11 cellular contexts compared by ENCODE assay signal in the genomic region with DNA sequence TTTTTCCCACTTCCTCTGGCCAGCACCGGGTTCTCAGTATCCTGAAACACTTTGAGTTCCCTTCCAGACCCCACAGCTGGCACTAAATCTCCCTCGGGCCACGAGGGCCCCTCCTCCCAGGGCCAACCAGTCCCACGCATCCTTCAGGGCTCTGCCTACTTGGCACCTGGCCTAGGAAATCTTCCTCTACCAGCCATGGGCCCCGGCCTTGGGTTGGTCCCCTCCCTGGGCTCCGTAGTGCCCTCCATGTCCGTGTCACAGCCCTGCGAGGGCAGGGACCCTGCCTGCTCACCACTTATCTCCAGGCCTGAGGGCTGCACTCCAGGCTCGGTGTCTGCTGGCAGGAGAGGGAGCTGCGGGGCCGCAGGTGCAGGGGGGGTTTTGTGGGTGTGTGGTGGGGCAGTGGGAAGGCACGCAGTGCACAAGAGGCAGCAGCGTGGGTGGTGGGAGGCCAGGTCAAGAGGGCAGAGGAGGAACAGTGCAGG. TPM values are rescaled to one million over a fixed set of nuclear protein-coding genes. Genes with fewer than 3 reads are reported as not detected.
DNase-seq lines count a peak whose midpoint lies in the region; ATAC-seq and TF ChIP-seq lines count a peak whose summit lies in the region.
"Had no signal": no experiment of that assay in that cellular context is flagged by ENCODE, and none has a peak within 500 bp of the region (broad histone marks: within the 10 kb centered on the region; RNA-seq: fewer than 3 reads in every experiment).

No MANE protein-coding gene starts in this region.

- no peaks in the 10 kb centered on the region for H3K27me3 Mint-ChIP-seq in stimulated activated memory B cell treated with anti-CD40 and anti-IgM and Interleukin-4, amounts not matched to agents 10 μg/mL and 1 μg/mL and 100 μg/mL, for 72 hours

- peaks cover 63% of the 10 kb centered on the region for H3K4me1 Mint-ChIP-seq in stimulated activated memory B cell treated with anti-CD40 and anti-IgM and Interleukin-4, amounts not matched to agents 10 μg/mL and 1 μg/mL and 100 μg/mL, for 72 hours

- peaks cover 15 to 60% (median 54%) of the 10 kb centered on the region in 9 donors for H3K4me1 ChIP-seq in heart right ventricle

- H3K4me3 ChIP-seq in heart right ventricle = peak overlapping the region in 1 of 10 donors; percentile 7

- H3K36me3 Mint-ChIP-seq in stimulated activated memory B cell treated with anti-CD40 and anti-IgM and Interleukin-4, amounts not matched to agents 10 μg/mL and 1 μg/mL and 100 μg/mL, for 72 hours = peaks cover 56% of the 10 kb centered on the region

- intact Hi-C loops in heart right ventricle (cut with DNase I) = loop anchor here in 2 of 10 donors (10.0 kb wide), 1 partner anchor 332 kb away; a partner anchor contains a TSS

- ATAC-seq in SK-N-SH treated with all-trans-retinoic acid at 6 μM for 48 hours = peak; percentile 40
- peak; percentile 43 to 66 (median 50) for ATAC-seq in heart right ventricle
- no peak for ATAC-seq in stimulated activated memory B cell treated with anti-CD40 and anti-IgM and Interleukin-4, amounts not matched to agents 10 μg/mL and 1 μg/mL and 100 μg/mL, for 72 hours

- H3K27me3 ChIP-seq in heart right ventricle = no peaks in the 10 kb centered on the region

- peaks cover 0 to 49% (median 0%) of the 10 kb centered on the region in 9 donors for H3K36me3 ChIP-seq in heart right ventricle
- H3K36me3 ChIP-seq: WERI-Rb-1 had no signal

- POLR2A ChIA-PET in GM10248 (lab: Yijun Ruan, JAX) = no interaction called here

- H3K4me3 Mint-ChIP-seq in stimulated activated memory B cell treated with anti-CD40 and anti-IgM and Interleukin-4, amounts not matched to agents 10 μg/mL and 1 μg/mL and 100 μg/mL, for 72 hours = peak overlapping the region; percentile 40

- WGBS in heart right ventricle, 2 donors = 2 to 4% methylated on average over 12 to 13 of the region's 13 CpGs

- H3K27ac ChIP-seq in heart right ventricle = peak overlapping the region in 7 of 10 donors; percentile 4 to 67 (median 38)
- H3K27ac ChIP-seq: WERI-Rb-1 had no signal

- CTCF ChIA-PET in GM10248 (lab: Yijun Ruan, JAX) = interaction anchor here (1.4 to 6.4 kb wide), 4 partner anchors 8 to 50 kb away, joined by 4 to 45 read pairs (median 7); no protein-coding TSS in a partner anchor

- no peaks in the 10 kb centered on the region for H3K9me3 Mint-ChIP-seq in stimulated activated memory B cell treated with anti-CD40 and anti-IgM and Interleukin-4, amounts not matched to agents 10 μg/mL and 1 μg/mL and 100 μg/mL, for 72 hours

- DNase-seq in GM10248 (ENCODE audit: extremely low spot score) (peak; percentile 4), heart right ventricle (peak in 1 of 2 donors; percentile 33), NCI-H748 treated with DMSO at 0.1 percent for 48 hours (lab: John Stamatoyannopoulos, UW) (no peak), GM20000 (ENCODE audit: low spot score) (no peak)
- DNase-seq in effector CD8-positive, alpha-beta T cell (lab: John Stamatoyannopoulos, UW) = no peak
- DNase-seq: NK-92 treated with Interleukin-12 subunit alpha and Interleukin-12 subunit beta, amount 100 ng/mL, for 24 hours; WERI-Rb-1 had no signal

- H3K27ac Mint-ChIP-seq in stimulated activated memory B cell treated with anti-CD40 and anti-IgM and Interleukin-4, amounts not matched to agents 10 μg/mL and 1 μg/mL and 100 μg/mL, for 72 hours = peak overlapping the region; percentile 79

- no peaks in the 10 kb centered on the region for H3K9me3 ChIP-seq in heart right ventricle

- TF ChIP-seq CTCF in GM10248 (IDR thresholded peaks at IDR 0.05; ENCODE audit: control extremely low read depth, extremely low read depth, low read depth, missing control alignments) (no peak), heart right ventricle (IDR thresholded peaks at IDR 0.05) (no peak), GM20000 (IDR thresholded peaks at IDR 0.05; ENCODE audit: extremely low read depth, missing control alignments) (no peak)

TF ChIP-seq in SK-N-SH treated with all-trans-retinoic acid at 6 μM for 48 hours, 23 proteins besides CTCF, POLR2A, EP300 and RAD21:
- TF ChIP-seq OSR1 (CRISPR knock-in tag; IDR thresholded peaks at IDR 0.05) (no peak), GLIS3 (CRISPR knock-in tag; IDR thresholded peaks at IDR 0.05) (no peak), TCF4 (CRISPR knock-in tag; IDR thresholded peaks at IDR 0.05; ENCODE audit: borderline replicate concordance) (no peak), ZFP30 (CRISPR knock-in tag; IDR thresholded peaks at IDR 0.05) (no peak), ZNF8 (CRISPR knock-in tag; IDR thresholded peaks at IDR 0.05) (no peak), PPARA (CRISPR knock-in tag; IDR thresholded peaks at IDR 0.05; ENCODE audit: borderline replicate concordance) (no peak), ARNTL (CRISPR knock-in tag; IDR thresholded peaks at IDR 0.05; ENCODE audit: borderline replicate concordance, low read depth) (no peak), CSDC2 (CRISPR knock-in tag; IDR thresholded peaks at IDR 0.05) (no peak), RARB (CRISPR knock-in tag; IDR thresholded peaks at IDR 0.05) (no peak), ZC3H10 (CRISPR knock-in tag; IDR thresholded peaks at IDR 0.05) (no peak), BACH2 (CRISPR knock-in tag; IDR thresholded peaks at IDR 0.05; ENCODE audit: borderline replicate concordance) (no peak), ZNF565 (CRISPR knock-in tag; conservative IDR thresholded peaks at IDR 0.05; ENCODE audit: low read depth) (no peak), ISL1 (CRISPR knock-in tag; IDR thresholded peaks at IDR 0.05) (no peak), ZNF70 (CRISPR knock-in tag; IDR thresholded peaks at IDR 0.05) (no peak), TOX (CRISPR knock-in tag; IDR thresholded peaks at IDR 0.05; ENCODE audit: borderline replicate concordance) (no peak)
- TF ChIP-seq, protein P1, sequence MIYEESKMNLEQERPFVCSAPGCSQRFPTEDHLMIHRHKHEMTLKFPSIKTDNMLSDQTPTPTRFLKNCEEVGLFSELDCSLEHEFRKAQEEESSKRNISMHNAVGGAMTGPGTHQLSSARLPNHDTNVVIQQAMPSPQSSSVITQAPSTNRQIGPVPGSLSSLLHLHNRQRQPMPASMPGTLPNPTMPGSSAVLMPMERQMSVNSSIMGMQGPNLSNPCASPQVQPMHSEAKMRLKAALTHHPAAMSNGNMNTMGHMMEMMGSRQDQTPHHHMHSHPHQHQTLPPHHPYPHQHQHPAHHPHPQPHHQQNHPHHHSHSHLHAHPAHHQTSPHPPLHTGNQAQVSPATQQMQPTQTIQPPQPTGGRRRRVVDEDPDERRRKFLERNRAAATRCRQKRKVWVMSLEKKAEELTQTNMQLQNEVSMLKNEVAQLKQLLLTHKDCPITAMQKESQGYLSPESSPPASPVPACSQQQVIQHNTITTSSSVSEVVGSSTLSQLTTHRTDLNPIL (CRISPR knock-in tag; IDR thresholded peaks at IDR 0.05; ENCODE audit: low read depth) = no peak
- TF ChIP-seq, protein P2, sequence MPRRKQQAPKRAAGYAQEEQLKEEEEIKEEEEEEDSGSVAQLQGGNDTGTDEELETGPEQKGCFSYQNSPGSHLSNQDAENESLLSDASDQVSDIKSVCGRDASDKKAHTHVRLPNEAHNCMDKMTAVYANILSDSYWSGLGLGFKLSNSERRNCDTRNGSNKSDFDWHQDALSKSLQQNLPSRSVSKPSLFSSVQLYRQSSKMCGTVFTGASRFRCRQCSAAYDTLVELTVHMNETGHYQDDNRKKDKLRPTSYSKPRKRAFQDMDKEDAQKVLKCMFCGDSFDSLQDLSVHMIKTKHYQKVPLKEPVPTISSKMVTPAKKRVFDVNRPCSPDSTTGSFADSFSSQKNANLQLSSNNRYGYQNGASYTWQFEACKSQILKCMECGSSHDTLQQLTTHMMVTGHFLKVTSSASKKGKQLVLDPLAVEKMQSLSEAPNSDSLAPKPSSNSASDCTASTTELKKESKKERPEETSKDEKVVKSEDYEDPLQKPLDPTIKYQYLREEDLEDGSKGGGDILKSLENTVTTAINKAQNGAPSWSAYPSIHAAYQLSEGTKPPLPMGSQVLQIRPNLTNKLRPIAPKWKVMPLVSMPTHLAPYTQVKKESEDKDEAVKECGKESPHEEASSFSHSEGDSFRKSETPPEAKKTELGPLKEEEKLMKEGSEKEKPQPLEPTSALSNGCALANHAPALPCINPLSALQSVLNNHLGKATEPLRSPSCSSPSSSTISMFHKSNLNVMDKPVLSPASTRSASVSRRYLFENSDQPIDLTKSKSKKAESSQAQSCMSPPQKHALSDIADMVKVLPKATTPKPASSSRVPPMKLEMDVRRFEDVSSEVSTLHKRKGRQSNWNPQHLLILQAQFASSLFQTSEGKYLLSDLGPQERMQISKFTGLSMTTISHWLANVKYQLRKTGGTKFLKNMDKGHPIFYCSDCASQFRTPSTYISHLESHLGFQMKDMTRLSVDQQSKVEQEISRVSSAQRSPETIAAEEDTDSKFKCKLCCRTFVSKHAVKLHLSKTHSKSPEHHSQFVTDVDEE (CRISPR knock-in tag; IDR thresholded peaks at IDR 0.05) = no peak
- TF ChIP-seq, protein P3, sequence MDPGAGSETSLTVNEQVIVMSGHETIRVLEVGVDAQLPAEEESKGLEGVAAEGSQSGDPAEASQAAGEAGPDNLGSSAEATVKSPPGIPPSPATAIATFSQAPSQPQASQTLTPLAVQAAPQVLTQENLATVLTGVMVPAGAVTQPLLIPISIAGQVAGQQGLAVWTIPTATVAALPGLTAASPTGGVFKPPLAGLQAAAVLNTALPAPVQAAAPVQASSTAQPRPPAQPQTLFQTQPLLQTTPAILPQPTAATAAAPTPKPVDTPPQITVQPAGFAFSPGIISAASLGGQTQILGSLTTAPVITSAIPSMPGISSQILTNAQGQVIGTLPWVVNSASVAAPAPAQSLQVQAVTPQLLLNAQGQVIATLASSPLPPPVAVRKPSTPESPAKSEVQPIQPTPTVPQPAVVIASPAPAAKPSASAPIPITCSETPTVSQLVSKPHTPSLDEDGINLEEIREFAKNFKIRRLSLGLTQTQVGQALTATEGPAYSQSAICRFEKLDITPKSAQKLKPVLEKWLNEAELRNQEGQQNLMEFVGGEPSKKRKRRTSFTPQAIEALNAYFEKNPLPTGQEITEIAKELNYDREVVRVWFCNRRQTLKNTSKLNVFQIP (CRISPR knock-in tag; IDR thresholded peaks at IDR 0.05; ENCODE audit: borderline replicate concordance, low read depth) = no peak

RNA-seq across cellular contexts. Expression of a gene that starts 48.8 kb away (rescaled TPM):
- 10 to 100 TPM in 1 of 10 donors, 1 to 10 TPM in 2, under 1 TPM in 7; 0.16 to 11.0 (median 0.64) TPM for total RNA-seq in heart right ventricle
- 1 to 10 TPM in 1 of 2 donors, under 1 TPM in 1; 0.04 to 1.0 TPM for polyA plus RNA-seq in heart right ventricle
- total RNA-seq: astrocyte, fibroblast of villous mesenchyme had no signal

RNA-seq across cellular contexts. Expression of a gene that starts 49.3 kb away (rescaled TPM):
- total RNA-seq in heart right ventricle = 10 to 100 TPM; 23.6 to 46.0 (median 28.9) TPM
- 10 to 100 TPM; 17.2 to 20.2 TPM for polyA plus RNA-seq in heart right ventricle
